ENCODE assay signal across 17 cellular contexts in genomic region chr6:148830614-148831013, GRCh38.
DNase-seq lines count a peak whose midpoint lies in the region; ATAC-seq and TF ChIP-seq lines count a peak whose summit lies in the region.
"Had no signal": no experiment of that assay in that cellular context is flagged by ENCODE, and none has a peak within 500 bp of the region (broad histone marks: within the 10 kb centered on the region; RNA-seq: fewer than 3 reads in every experiment).

No MANE protein-coding gene starts in this region.

- peak overlapping the region; percentile 78 for H3K27ac Mint-ChIP-seq in activated CD4-positive, alpha-beta T cell treated with anti-CD3 and anti-CD28 coated beads, Interleukin-2, amount 10 ng/mL, durations not matched to agents 7 days and 5 days
- peak overlapping the region; percentile 78 for H3K27ac Mint-ChIP-seq in activated T-helper 17 cell treated with anti-CD3 and anti-CD28 coated beads, Interleukin-2, amount 50 U/mL, for 72 hours

- TF ChIP-seq POLR2A in spleen (IDR thresholded peaks at IDR 0.05), result no peak

- intact Hi-C loops in spleen (cut with DNase I; ENCODE audit: low total_unique reads) (no loop called here), left ventricle myocardium inferior (cut with micrococcal nuclease) (no loop called here)

- H3K36me3 Mint-ChIP-seq in activated CD4-positive, alpha-beta T cell treated with anti-CD3 and anti-CD28 coated beads, Interleukin-2, amount 10 ng/mL, durations not matched to agents 7 days and 5 days (ENCODE audit: low read depth), result no peaks in the 10 kb centered on the region
- H3K36me3 Mint-ChIP-seq in activated T-helper 17 cell treated with anti-CD3 and anti-CD28 coated beads, Interleukin-2, amount 50 U/mL, for 72 hours (ENCODE audit: low read depth), result no peaks in the 10 kb centered on the region

- peaks cover 0 to 31% (median 14%) of the 10 kb centered on the region in 6 donors for H3K4me1 ChIP-seq in spleen
- no peaks in the 10 kb centered on the region for H3K4me1 ChIP-seq in left ventricle myocardium inferior

- TF ChIP-seq CTCF in spleen (IDR thresholded peaks at IDR 0.05 in 8 of 11, conservative IDR thresholded peaks at IDR 0.05 in 3 of 11) (no peak), left ventricle myocardium inferior (IDR thresholded peaks at IDR 0.05; ENCODE audit: borderline replicate concordance) (no peak)

- DNase-seq in activated CD4-positive, alpha-beta T cell treated with anti-CD3 and anti-CD28 coated beads, Interleukin-2, amount 10 ng/mL, durations not matched to agents 7 days and 5 days, result no peak
- DNase-seq in activated CD4-positive, alpha-beta T cell treated with anti-CD3 and anti-CD28 coated beads for 4 hours, result no peak
- DNase-seq in KG1 (lab: John Stamatoyannopoulos, UW) (peak; percentile 41), spleen (no peak), left ventricle myocardium inferior (no peak)
- DNase-seq: activated naive CD4-positive, alpha-beta T cell; hippocampal formation; NCI-H1694; NCI-H524 treated with DMSO at 0.1 percent for 48 hours; ovary; SHP77 treated with DMSO at 0.1 percent for 48 hours; transverse colon had no signal

- CTCF ChIA-PET in activated CD4-positive, alpha-beta T cell treated with anti-CD3 and anti-CD28 coated beads, Interleukin-2, amount 10 ng/mL, durations not matched to agents 7 days and 5 days (lab: Charles Lee), result no interaction called here

- peaks cover 9% of the 10 kb centered on the region for H3K27me3 Mint-ChIP-seq in activated CD4-positive, alpha-beta T cell treated with anti-CD3 and anti-CD28 coated beads, Interleukin-2, amount 10 ng/mL, durations not matched to agents 7 days and 5 days
- no peaks in the 10 kb centered on the region for H3K27me3 Mint-ChIP-seq in activated T-helper 17 cell treated with anti-CD3 and anti-CD28 coated beads, Interleukin-2, amount 50 U/mL, for 72 hours

- H3K4me1 Mint-ChIP-seq in activated CD4-positive, alpha-beta T cell treated with anti-CD3 and anti-CD28 coated beads, Interleukin-2, amount 10 ng/mL, durations not matched to agents 7 days and 5 days, result peaks cover 20% of the 10 kb centered on the region
- peaks cover 23% of the 10 kb centered on the region for H3K4me1 Mint-ChIP-seq in activated T-helper 17 cell treated with anti-CD3 and anti-CD28 coated beads, Interleukin-2, amount 50 U/mL, for 72 hours

- H3K36me3 ChIP-seq in spleen, result no peaks in the 10 kb centered on the region
- no peaks in the 10 kb centered on the region for H3K36me3 ChIP-seq in left ventricle myocardium inferior
- H3K36me3 ChIP-seq: ovary, transverse colon had no signal

- H3K4me3 ChIP-seq in spleen (peak overlapping the region in 1 of 8 donors; percentile 50), left ventricle myocardium inferior (no peak overlapping the region)
- H3K4me3 ChIP-seq: ovary, transverse colon had no signal

- H3K9me3 Mint-ChIP-seq in activated CD4-positive, alpha-beta T cell treated with anti-CD3 and anti-CD28 coated beads, Interleukin-2, amount 10 ng/mL, durations not matched to agents 7 days and 5 days, result no peaks in the 10 kb centered on the region
- H3K9me3 Mint-ChIP-seq in activated T-helper 17 cell treated with anti-CD3 and anti-CD28 coated beads, Interleukin-2, amount 50 U/mL, for 72 hours, result no peaks in the 10 kb centered on the region

- peak; percentile 87 for ATAC-seq in activated T-helper 17 cell treated with anti-CD3 and anti-CD28 coated beads, Interleukin-2, amount 50 U/mL, for 72 hours (replicated peaks)
- ATAC-seq in GM18520 (IDR thresholded peaks at IDR 0.05; ENCODE audit: unreplicated experiment) (no peak), GM21619 (IDR thresholded peaks at IDR 0.05; ENCODE audit: unreplicated experiment) (no peak)
- ATAC-seq: HepG2 had no signal

- H3K4me3 Mint-ChIP-seq in activated CD4-positive, alpha-beta T cell treated with anti-CD3 and anti-CD28 coated beads, Interleukin-2, amount 10 ng/mL, durations not matched to agents 7 days and 5 days, result peak overlapping the region; percentile 67
- peak overlapping the region; percentile 71 for H3K4me3 Mint-ChIP-seq in activated T-helper 17 cell treated with anti-CD3 and anti-CD28 coated beads, Interleukin-2, amount 50 U/mL, for 72 hours

- WGBS in spleen, 5 donors, result 59 to 63% (median 61%) methylated on average over 3 of the region's 3 CpGs

- H3K27ac ChIP-seq in spleen, result peak overlapping the region in 5 of 8 donors; percentile 35 to 49 (median 46)
- H3K27ac ChIP-seq in left ventricle myocardium inferior (replicated peaks), result no peak overlapping the region
- H3K27ac ChIP-seq: ovary, transverse colon, VCaP had no signal

- H3K27me3 ChIP-seq in spleen (replicated peaks in 1 of 7) (no peaks in the 10 kb centered on the region), left ventricle myocardium inferior (ENCODE audit: low read depth) (no peaks in the 10 kb centered on the region)
- H3K27me3 ChIP-seq: ovary, transverse colon had no signal

- H3K9me3 ChIP-seq in spleen (no peaks in the 10 kb centered on the region), left ventricle myocardium inferior (replicated peaks) (no peaks in the 10 kb centered on the region)
- H3K9me3 ChIP-seq: ovary, transverse colon had no signal

- POLR2A ChIA-PET in activated CD4-positive, alpha-beta T cell treated with anti-CD3 and anti-CD28 coated beads, Interleukin-2, amount 10 ng/mL, durations not matched to agents 7 days and 5 days (lab: Charles Lee), result no interaction called here
